Comparison of ENCODE assay signal across 8 cellular contexts in the genomic region with DNA sequence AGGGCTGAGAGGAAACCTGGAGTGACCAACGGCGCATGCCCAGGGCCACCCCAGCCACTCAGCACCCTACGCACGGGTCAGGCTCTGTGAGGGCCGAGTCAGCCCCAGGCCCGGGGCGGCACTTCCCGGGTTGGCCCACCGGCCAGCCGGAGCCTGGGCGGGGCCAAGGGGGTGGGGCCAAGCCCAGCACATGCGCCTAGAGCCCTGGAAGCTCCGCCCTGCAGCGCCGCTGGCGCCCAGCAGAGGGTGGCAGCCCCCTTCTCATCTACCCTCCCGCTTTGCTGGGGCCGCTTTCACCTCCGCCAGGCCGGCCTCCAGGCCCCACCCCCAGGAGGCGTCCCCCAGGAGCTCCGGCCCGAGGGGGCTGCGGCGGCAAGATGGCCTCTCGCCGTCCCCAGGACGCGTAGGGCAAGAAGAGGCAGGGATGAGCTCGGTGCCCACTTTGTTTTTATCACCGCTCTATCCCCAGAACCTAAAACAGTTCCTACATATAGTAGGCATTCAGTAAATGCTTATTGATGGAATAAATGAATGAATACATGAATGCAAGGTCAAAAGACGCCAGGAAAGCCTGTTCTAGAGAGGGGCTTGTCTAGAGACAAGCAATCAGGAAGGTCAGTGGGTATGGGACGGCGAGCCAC. TPM values are rescaled to one million over a fixed set of nuclear protein-coding genes. Genes with fewer than 3 reads are reported as not detected.
DNase-seq lines count a peak whose midpoint lies in the region; ATAC-seq and TF ChIP-seq lines count a peak whose summit lies in the region.

No MANE protein-coding gene starts in this region.

- no TSS peak for BruUV-seq in mammary epithelial cell (replicated peaks; lab: Mats Ljungman, UMichigan)

- H3K27ac Mint-ChIP-seq in immature natural killer cell: peak overlapping the region; percentile 75 to 97 (median 94)

- peak overlapping the region; percentile 82 for H3K4me2 ChIP-seq in mammary epithelial cell (ENCODE audit: insufficient read depth, low read depth, low read length)

- no peaks in the 10 kb centered on the region for H4K20me1 ChIP-seq in mammary epithelial cell (ENCODE audit: insufficient read depth, low read length)

- no peaks in the 10 kb centered on the region for H3K9me3 Mint-ChIP-seq in immature natural killer cell

- DNase-seq in ACHN (peak; percentile 96), NCI-H2171 treated with DMSO at 0.1 percent for 48 hours (lab: John Stamatoyannopoulos, UW) (peak; percentile 92), WERI-Rb-1 (peak; percentile 96), mammary epithelial cell (peak; percentile 84), immature natural killer cell (peak; percentile 94 to 95 (median 95)), smooth muscle cell of the brain vasculature (ENCODE audit: low read depth, low spot score) (peak; percentile 83)

- ATAC-seq in GM18858 (IDR thresholded peaks at IDR 0.05; ENCODE audit: unreplicated experiment): peak; percentile 66
- ATAC-seq in HG03066 (IDR thresholded peaks at IDR 0.05; ENCODE audit: low read depth, unreplicated experiment): peak; percentile 74

- H3K27me3 Mint-ChIP-seq in immature natural killer cell (ENCODE audit: low read depth in 3 of 3): no peaks in the 10 kb centered on the region

- H3K27me3 ChIP-seq in WERI-Rb-1 (ENCODE audit: insufficient read depth, low read depth, severe bottlenecking): no peaks in the 10 kb centered on the region
- H3K27me3 ChIP-seq in mammary epithelial cell (ENCODE audit: insufficient read depth, low read length): no peaks in the 10 kb centered on the region

- H3K36me3 Mint-ChIP-seq in immature natural killer cell: no peaks in the 10 kb centered on the region

- peaks cover 73% of the 10 kb centered on the region for H3K79me2 ChIP-seq in mammary epithelial cell (ENCODE audit: insufficient read depth, low read length)

- intact Hi-C loops in mammary epithelial cell (cut with micrococcal nuclease): loop anchor here (1.0 to 10.0 kb wide), 5 partner anchors 31 to 436 kb away; partner anchors contain the start of genes GIT1 and MYO18A

- peak overlapping the region; percentile 67 for H3K9ac ChIP-seq in mammary epithelial cell (ENCODE audit: insufficient read depth, low read length)

- peak; percentile 98 for TF ChIP-seq CTCF in WERI-Rb-1 (IDR thresholded peaks at IDR 0.05; ENCODE audit: low read depth, low read length)
- peak; percentile 67 to 97 for TF ChIP-seq CTCF in mammary epithelial cell (conservative IDR thresholded peaks at IDR 0.05 in 1 of 2, IDR thresholded peaks at IDR 0.05 in 1 of 2; ENCODE audit: extremely low read depth in 1 of 2, insufficient read depth in 1 of 2, low read depth in 1 of 2, low read length in 2 of 2)

- dilution Hi-C loops in mammary epithelial cell (cut with HindIII; ENCODE audit: low sequenced_read_pairs): loop anchor here (10.0 kb wide), 3 partner anchors 46 to 286 kb away; no protein-coding TSS in a partner anchor

- H3K4me3 ChIP-seq in WERI-Rb-1 (ENCODE audit: low read depth, low read length) (peak overlapping the region; percentile 41), mammary epithelial cell (replicated peaks in 1 of 3; ENCODE audit: insufficient read depth in 1 of 3, low read depth in 2 of 3, low read length in 3 of 3) (peak overlapping the region in 2 of 3 experiments; percentile 20 to 42)

- H3K4me3 Mint-ChIP-seq in immature natural killer cell: peak overlapping the region; percentile 79 to 88 (median 84)

- 0 out of 2 replicates have a peak, but pooled peaks cover 4% of the 10 kb centered on the region for H3K36me3 ChIP-seq in WERI-Rb-1
- H3K36me3 ChIP-seq in mammary epithelial cell (ENCODE audit: insufficient read depth, low read length): no peaks in the 10 kb centered on the region

- H3K9me3 ChIP-seq in WERI-Rb-1 (ENCODE audit: severe bottlenecking) (no peaks in the 10 kb centered on the region), mammary epithelial cell (replicated peaks; ENCODE audit: insufficient read depth, low read length) (no peaks in the 10 kb centered on the region)

- H3K4me1 Mint-ChIP-seq in immature natural killer cell: peaks cover 35 to 56% of the 10 kb centered on the region in 2 donors

- WGBS in mammary epithelial cell (ENCODE audit: low coverage, missing lambda C conversion rate): under 1% methylated on average over 20 of the region's 34 CpGs

- H2AFZ ChIP-seq in mammary epithelial cell (ENCODE audit: low read depth, low read length): peak overlapping the region; percentile 56

- H3K27ac ChIP-seq in WERI-Rb-1 (peak overlapping the region; percentile 68), mammary epithelial cell (ENCODE audit: insufficient read depth, low read depth, low read length) (peak overlapping the region; percentile 93)

- CTCF ChIA-PET in mammary epithelial cell (lab: Charles Lee; ENCODE audit: low non-redundant PET): interaction anchor here (0.6 to 2.0 kb wide), 10 partner anchors 31 to 490 kb away, joined by 3 to 24 read pairs (median 5); partner anchors contain the start of gene MYO18A

- in situ Hi-C loops in ACHN (cut with HindIII; ENCODE audit: low pct_ligation_motif_present, low pct_unique_long_range_greater_than_20kb, low sequenced_read_pairs): no loop called here
- in situ Hi-C loops in mammary epithelial cell (cut with MboI; ENCODE audit: low sequenced_read_pairs in 2 of 2): loop anchor here (5.0 to 25.0 kb wide), 2 partner anchors 63 to 413 kb away; partner anchors contain the start of genes ABHD15 (in 1 of the 2) and TP53I13 (in 1 of the 2)

- peaks cover 77% of the 10 kb centered on the region for H3K4me1 ChIP-seq in mammary epithelial cell (ENCODE audit: insufficient read depth, low read length)

RNA-seq across cellular contexts. Expression of gene MYO18A, which starts 31.3 kb away (rescaled TPM):
- total RNA-seq in mammary epithelial cell: 100 to 1,000 TPM in 1 of 2 donors, 10 to 100 TPM in 1; 62.3 to 102 TPM
- polyA plus RNA-seq in mammary epithelial cell (17.8 TPM), immature natural killer cell (10 to 100 TPM in 1 of 3 donors, 1 to 10 TPM in 2; 1.5 to 32.5 (median 5.2) TPM)
- polyA minus RNA-seq in mammary epithelial cell: 131 TPM

Comparison
In these comparisons a context has a peak if more than half of its experiments do, and no peak if none do; other contexts are left out.
1. Peak in every context shown above with its lines: DNase-seq, ATAC-seq, H3K4me3 ChIP-seq and H3K27ac ChIP-seq.